ENCODE assay signal across 8 cellular contexts in genomic region chr11:34105957-34106504, GRCh38. TPM values are rescaled to one million over a fixed set of nuclear protein-coding genes. Genes with fewer than 3 reads are reported as not detected.
DNase-seq lines count a peak whose midpoint lies in the region; ATAC-seq, FAIRE-seq and TF ChIP-seq lines count a peak whose summit lies in the region.

No MANE protein-coding gene starts in this region.

- peak overlapping the region; percentile 92 for H2AFZ ChIP-seq in keratinocyte (ENCODE audit: control insufficient read depth, low read length)

- no peak for TF ChIP-seq POLR2A in testis (IDR thresholded peaks at IDR 0.05)

- dilution Hi-C loops in keratinocyte (cut with MboI; ENCODE audit: extremely low pct_ligation_motif_present, low sequenced_read_pairs) = no loop called here

- no peaks in the 10 kb centered on the region for H3K9me3 ChIP-seq in BE2C
- H3K9me3 ChIP-seq in adipocyte (ENCODE audit: control insufficient read depth, low read length) = no peaks in the 10 kb centered on the region
- no peaks in the 10 kb centered on the region for H3K9me3 ChIP-seq in keratinocyte (ENCODE audit: control insufficient read depth, low read depth, low read length)
- H3K9me3 ChIP-seq in testis = no peaks in the 10 kb centered on the region

- peaks cover 39% of the 10 kb centered on the region for H3K79me2 ChIP-seq in keratinocyte (ENCODE audit: control insufficient read depth, insufficient read depth, low read length)

- no peaks in the 10 kb centered on the region for H4K20me1 ChIP-seq in keratinocyte (ENCODE audit: control insufficient read depth, extremely low read depth, insufficient read depth, low read length)

- FAIRE-seq in keratinocyte (lab: Jason Lieb, UNC) = no peak

- H3K9ac ChIP-seq in adipocyte (ENCODE audit: low read length) (peak overlapping the region; percentile 94), keratinocyte (ENCODE audit: control insufficient read depth, extremely low read depth, insufficient read depth, low read length) (peak overlapping the region; percentile 97)

- TF ChIP-seq CTCF in BE2C (IDR thresholded peaks at IDR 0.05; ENCODE audit: low read depth, low read length) (no peak), keratinocyte (optimal IDR thresholded peaks at IDR 0.05 in 1 of 3, IDR thresholded peaks at IDR 0.05 in 1 of 3, conservative IDR thresholded peaks at IDR 0.05 in 1 of 3; ENCODE audit: extremely low read depth in 1 of 3, insufficient read depth in 2 of 3, low read length in 3 of 3) (no peak), testis (IDR thresholded peaks at IDR 0.05) (no peak)

- peak overlapping the region; percentile 96 for H3K27ac ChIP-seq in keratinocyte (ENCODE audit: control insufficient read depth, insufficient read depth, low read length)
- peak overlapping the region; percentile 82 to 95 for H3K27ac ChIP-seq in testis

- H3K4me2 ChIP-seq in keratinocyte (ENCODE audit: control insufficient read depth, extremely low read depth, insufficient read depth, low read depth, low read length) = peak overlapping the region; percentile 98

- no peaks in the 10 kb centered on the region for H3K9me1 ChIP-seq in keratinocyte (ENCODE audit: control insufficient read depth, extremely low read depth, insufficient read depth, low read length)

- DNase-seq in BE2C (no peak), adipocyte (ENCODE audit: low read depth) (peak; percentile 56), keratinocyte (ENCODE audit: low read depth, low spot score) (no peak), testis (no peak), T-helper 9 cell (no peak), DMS53 (lab: John Stamatoyannopoulos, UW) (no peak)

- H3K36me3 ChIP-seq in BE2C = peaks cover 12% of the 10 kb centered on the region
- H3K36me3 ChIP-seq in adipocyte (ENCODE audit: control insufficient read depth, insufficient read depth, low read length, severe bottlenecking) = peaks cover 52% of the 10 kb centered on the region
- peaks cover 13 to 28% of the 10 kb centered on the region in 2 experiments for H3K36me3 ChIP-seq in keratinocyte (ENCODE audit: control insufficient read depth in 2 of 2, extremely low read depth in 1 of 2, insufficient read depth in 2 of 2, low read length in 2 of 2)
- no peaks in the 10 kb centered on the region for H3K36me3 ChIP-seq in testis (ENCODE audit: low read depth, missing control alignments)

- H3K4me1 ChIP-seq in BE2C (no peaks in the 10 kb centered on the region), adipocyte (ENCODE audit: control insufficient read depth, insufficient read depth, low read length) (peaks cover 23% of the 10 kb centered on the region), keratinocyte (ENCODE audit: control insufficient read depth, extremely low read depth, insufficient read depth, low read length) (peaks cover 9% of the 10 kb centered on the region), testis (peaks cover 6% of the 10 kb centered on the region)

- WGBS in testis, 2 donors = 1 to 2% methylated on average over 8 to 17 of the region's 17 CpGs

- intact Hi-C loops in testis (cut with DNase I; ENCODE audit: low total_unique reads) = no loop called here

- H3K27me3 ChIP-seq in BE2C = no peaks in the 10 kb centered on the region
- H3K27me3 ChIP-seq in adipocyte (replicated peaks; ENCODE audit: control insufficient read depth, insufficient read depth, low read length) = no peaks in the 10 kb centered on the region
- no peaks in the 10 kb centered on the region for H3K27me3 ChIP-seq in keratinocyte (ENCODE audit: control insufficient read depth, extremely low read depth, insufficient read depth, low read length)
- no peaks in the 10 kb centered on the region for H3K27me3 ChIP-seq in testis

- ATAC-seq in HG03064 (IDR thresholded peaks at IDR 0.05; ENCODE audit: low read depth, unreplicated experiment) = peak; percentile 3
- ATAC-seq in GM18907 (IDR thresholded peaks at IDR 0.05; ENCODE audit: unreplicated experiment) = no peak

- H3K4me3 ChIP-seq in BE2C (ENCODE audit: low read depth, low read length) = peak overlapping the region; percentile 86
- H3K4me3 ChIP-seq in adipocyte (ENCODE audit: low read length) = peak overlapping the region; percentile 95
- peak overlapping the region; percentile 69 to 81 (median 71) for H3K4me3 ChIP-seq in keratinocyte (ENCODE audit: control insufficient read depth in 2 of 3, extremely low read depth in 1 of 3, insufficient read depth in 2 of 3, low read depth in 1 of 3, low read length in 3 of 3)
- peak overlapping the region; percentile 87 to 96 for H3K4me3 ChIP-seq in testis

RNA-seq across cellular contexts. Expression of gene NAT10, which starts 0.6 kb away (rescaled TPM):
- 33.7 TPM for polyA plus RNA-seq in BE2C (2012; ENCODE audit: insufficient read depth, insufficient read length, low read depth)
- polyA plus RNA-seq in keratinocyte (36.1 to 44.0 TPM (median 42.1 TPM) in 3 replicates), testis (ENCODE audit: insufficient read depth, low read depth, low replicate concordance) (49.9 TPM)
- 199 TPM for polyA plus RNA-seq in keratinocyte (2011; ENCODE audit: low read depth)
- polyA plus RNA-seq in keratinocyte (2011; cell fraction: cytosol; rRNA removed) = 23.8 and 24.8 TPM in 2 replicates
- 65.1 and 72.8 TPM in 2 replicates for polyA plus RNA-seq in keratinocyte (2011; cell fraction: nucleus; rRNA removed)
- polyA plus RNA-seq in keratinocyte (2012; ENCODE audit: low replicate concordance) = 24.5 and 39.6 TPM in 2 replicates
- polyA minus RNA-seq in keratinocyte = 66.2 to 70.0 TPM (median 68.5 TPM) in 3 replicates
- polyA minus RNA-seq in keratinocyte (2011; cell fraction: cytosol; rRNA and poly(A)+ RNA removed) = 34.9 TPM
- polyA minus RNA-seq in keratinocyte (2011; cell fraction: nucleus; rRNA and poly(A)+ RNA removed) = 47.1 and 73.1 TPM in 2 replicates
- total RNA-seq in testis = 10 to 100 TPM; 47.7 to 50.5 TPM

RNA-seq across cellular contexts. Expression of gene CAPRIN1, which starts 54.5 kb away (rescaled TPM):
- polyA plus RNA-seq in BE2C (2012; ENCODE audit: insufficient read depth, insufficient read length, low read depth) = 77.7 TPM
- polyA plus RNA-seq in keratinocyte = 169 to 207 TPM (median 205 TPM) in 3 replicates
- polyA plus RNA-seq in keratinocyte (2011; ENCODE audit: low read depth) = 163 TPM
- polyA plus RNA-seq in keratinocyte (2011; cell fraction: cytosol; rRNA removed) = 133 and 239 TPM in 2 replicates
- polyA plus RNA-seq in keratinocyte (2011; cell fraction: nucleus; rRNA removed) = 142 and 155 TPM in 2 replicates
- 72.3 and 145 TPM in 2 replicates for polyA plus RNA-seq in keratinocyte (2012; ENCODE audit: low replicate concordance)
- 307 to 454 TPM (median 367 TPM) in 3 replicates for polyA minus RNA-seq in keratinocyte
- polyA minus RNA-seq in keratinocyte (2011; cell fraction: cytosol; rRNA and poly(A)+ RNA removed) = 168 TPM
- polyA minus RNA-seq in keratinocyte (2011; cell fraction: nucleus; rRNA and poly(A)+ RNA removed) = 127 and 176 TPM in 2 replicates
- total RNA-seq in testis = 100 to 1,000 TPM; 281 to 377 TPM
- 419 TPM for polyA plus RNA-seq in testis (ENCODE audit: insufficient read depth, low read depth, low replicate concordance)
